ENCODE assay signal across 10 cellular contexts in genomic region chr2:8152392-8153257, GRCh38.
DNase-seq lines count a peak whose midpoint lies in the region; ATAC-seq and TF ChIP-seq lines count a peak whose summit lies in the region.
"Had no signal": no experiment of that assay in that cellular context is flagged by ENCODE, and none has a peak within 500 bp of the region (broad histone marks: within the 10 kb centered on the region; RNA-seq: fewer than 3 reads in every experiment).

No MANE protein-coding gene starts in this region.

- H3K9me3 ChIP-seq in liver (ENCODE audit: control insufficient read depth in 4 of 4, low read length in 3 of 4), result no peaks in the 10 kb centered on the region

- no peak overlapping the region for H3K27ac ChIP-seq in liver (ENCODE audit: low read depth in 1 of 2, low read length in 2 of 2)
- H3K27ac ChIP-seq: gastroesophageal sphincter had no signal

- 68% methylated on average over 11 of the region's 11 CpGs for WGBS in liver

- DNase-seq in NCI-H226 (no peak), NCI-H1436 (lab: John Stamatoyannopoulos, UW) (no peak), left cardiac atrium (no peak), NCI-H69 (lab: John Stamatoyannopoulos, UW) (no peak)
- DNase-seq: NCI-H146 had no signal

- no peaks in the 10 kb centered on the region for H3K4me1 ChIP-seq in liver (ENCODE audit: control insufficient read depth in 4 of 4, insufficient read depth in 4 of 4, low read length in 3 of 4)
- H3K4me1 ChIP-seq: gastroesophageal sphincter had no signal

- H3K9ac ChIP-seq in liver (ENCODE audit: low read depth in 1 of 2, low read length in 2 of 2), result no peak overlapping the region

- intact Hi-C loops in left cardiac atrium (cut with DNase I), result no loop called here

- H3K27me3 ChIP-seq in liver (ENCODE audit: control insufficient read depth in 4 of 4, insufficient read depth in 4 of 4, low read length in 3 of 4), result no peaks in the 10 kb centered on the region
- H3K27me3 ChIP-seq: gastroesophageal sphincter had no signal

- no peak for TF ChIP-seq RAD21 in liver (IDR thresholded peaks at IDR 0.05)

- H3K36me3 ChIP-seq in liver (ENCODE audit: control insufficient read depth in 4 of 4, insufficient read depth in 3 of 4, low read depth in 1 of 4, low read length in 3 of 4), result peaks cover 0 to 4% (median 0%) of the 10 kb centered on the region in 4 donors
- H3K36me3 ChIP-seq: gastroesophageal sphincter had no signal

- H3K4me3 ChIP-seq in liver (ENCODE audit: low read depth in 1 of 3, low read length in 3 of 3), result no peak overlapping the region
- H3K4me3 ChIP-seq: gastroesophageal sphincter had no signal

- no peak for TF ChIP-seq CTCF in liver (IDR thresholded peaks at IDR 0.05; ENCODE audit: low read depth, low read length, missing input control)

- peak; percentile 98 for ATAC-seq in GM18867 (IDR thresholded peaks at IDR 0.05; ENCODE audit: unreplicated experiment)
- ATAC-seq in GM21619 (IDR thresholded peaks at IDR 0.05; ENCODE audit: unreplicated experiment), result peak; percentile 98
- ATAC-seq in HG03442 (IDR thresholded peaks at IDR 0.05; ENCODE audit: unreplicated experiment), result peak; percentile 99
- ATAC-seq in left cardiac atrium, result no peak
- ATAC-seq: gastroesophageal sphincter had no signal

TF ChIP-seq in liver, 16 proteins besides CTCF, POLR2A, EP300 and RAD21:
- TF ChIP-seq ATF3 (IDR thresholded peaks at IDR 0.05), result no peak
- no peak for TF ChIP-seq MAX (IDR thresholded peaks at IDR 0.05)
- TF ChIP-seq RXRA (IDR thresholded peaks at IDR 0.05), result no peak
- TF ChIP-seq FOXA2 (IDR thresholded peaks at IDR 0.05), result peak; percentile 44
- no peak for TF ChIP-seq NR2F2 (IDR thresholded peaks at IDR 0.05)
- no peak for TF ChIP-seq GABPA (IDR thresholded peaks at IDR 0.05 in 1 of 2, conservative IDR thresholded peaks at IDR 0.05 in 1 of 2)
- TF ChIP-seq TAF1 (conservative IDR thresholded peaks at IDR 0.05), result no peak
- peak; percentile 19 for TF ChIP-seq FOXA1 (IDR thresholded peaks at IDR 0.05)

Comparison
In these comparisons a context has a peak if more than half of its experiments do, and no peak if none do; other contexts are left out.
1. ATAC-seq: peak in GM18867 (single experiment), GM21619 (single experiment) and HG03442 (single experiment); none in left cardiac atrium (0 of 2).